In genomic region chrX:64313624-64314023, GRCh38 we compare ENCODE assay signal across 25 cellular contexts.
"Had no signal": no experiment of that assay in that cellular context is flagged by ENCODE, and none has a peak within 500 bp of the region (broad histone marks: within the 10 kb centered on the region; RNA-seq: fewer than 3 reads in every experiment).

No MANE protein-coding gene starts in this region.

- H3K4me3 Mint-ChIP-seq: immature natural killer cell; memory B cell; mesothelial cell of epicardium; naive thymus-derived CD4-positive, alpha-beta T cell had no signal

- H3K27me3 Mint-ChIP-seq: memory B cell; naive B cell; naive thymus-derived CD4-positive, alpha-beta T cell had no signal

- H3K4me3 ChIP-seq: hepatocyte, left lung, left ventricle myocardium inferior, lower lobe of right lung, lung, mucosa of descending colon had no signal

- FAIRE-seq: islet of Langerhans, keratinocyte, kidney had no signal

- DNase-seq: hippocampal formation; hypothalamus; immature natural killer cell; islet precursor cell; kidney; kidney glomerular epithelial cell; left cardiac atrium; left colon; left lung; left ventricle myocardium inferior; left ventricle myocardium superior; lower lobe of right lung; mammary epithelial cell; mesenchymal stem cell; mesendoderm; midbrain; mucosa of descending colon; naive B cell; naive thymus-derived CD4-positive, alpha-beta T cell had no signal

- H3K9me3 Mint-ChIP-seq: memory B cell had no signal

- H3K79me2 ChIP-seq: hepatocyte had no signal

- H3K27ac ChIP-seq: hepatocyte, left lung, left ventricle myocardium inferior, lower lobe of right lung had no signal

- H3K9me3 ChIP-seq: left ventricle myocardium inferior, lower lobe of right lung, mucosa of descending colon had no signal

- H3K36me3 ChIP-seq: left lung, left ventricle myocardium inferior, lower lobe of right lung had no signal

- H3K27me3 ChIP-seq: hepatocyte, left lung had no signal

- H3K4me2 ChIP-seq: hepatocyte had no signal

- H3K27ac Mint-ChIP-seq: immature natural killer cell; memory B cell; mesothelial cell of epicardium; naive B cell; naive thymus-derived CD4-positive, alpha-beta T cell had no signal

- H3K4me1 ChIP-seq: left lung, left ventricle myocardium inferior, lower lobe of right lung had no signal

- H2AFZ ChIP-seq: hepatocyte had no signal

- H3K4me1 Mint-ChIP-seq: immature natural killer cell; memory B cell; mesothelial cell of epicardium; naive B cell; naive thymus-derived CD4-positive, alpha-beta T cell had no signal
